ENCODE assay signal across 13 cellular contexts in genomic region chr1:193456883-193457282, GRCh38.
A peak's percentile ranks its signal among the peaks of the same experiment; 100 is the strongest.
DNase-seq lines count a peak whose midpoint lies in the region; ATAC-seq and TF ChIP-seq lines count a peak whose summit lies in the region.
"Had no signal": no experiment of that assay in that cellular context is flagged by ENCODE, and none has a peak within 500 bp of the region (broad histone marks: within the 10 kb centered on the region; RNA-seq: fewer than 3 reads in every experiment).

No MANE protein-coding gene starts in this region.

- no peaks in the 10 kb centered on the region for H3K36me3 ChIP-seq in uterus
- H3K36me3 ChIP-seq in ovary: no peaks in the 10 kb centered on the region
- H3K36me3 ChIP-seq: adrenal gland had no signal

- H3K4me3 ChIP-seq in uterus (no peak overlapping the region), ovary (no peak overlapping the region)
- H3K4me3 ChIP-seq: adrenal gland had no signal

- ATAC-seq in GM18858 (IDR thresholded peaks at IDR 0.05; ENCODE audit: unreplicated experiment): peak; percentile 72
- peak; percentile 56 for ATAC-seq in GM21619 (IDR thresholded peaks at IDR 0.05; ENCODE audit: unreplicated experiment)
- peak; percentile 61 for ATAC-seq in HG03439 (IDR thresholded peaks at IDR 0.05; ENCODE audit: unreplicated experiment)

- H3K9me3 ChIP-seq in uterus: no peaks in the 10 kb centered on the region
- no peaks in the 10 kb centered on the region for H3K9me3 ChIP-seq in ovary
- H3K9me3 ChIP-seq: adrenal gland had no signal

- intact Hi-C loops in uterus (cut with DNase I; ENCODE audit: low total_unique reads) (no loop called here), ovary (cut with DNase I) (no loop called here)

- H3K4me1 ChIP-seq in uterus (no peaks in the 10 kb centered on the region), ovary (ENCODE audit: insufficient read depth) (no peaks in the 10 kb centered on the region)
- H3K4me1 ChIP-seq: adrenal gland had no signal

- no peak for TF ChIP-seq POLR2A in uterus (IDR thresholded peaks at IDR 0.05)
- TF ChIP-seq POLR2A in ovary (IDR thresholded peaks at IDR 0.05): no peak

- no peak for DNase-seq in epithelial cell of prostate (ENCODE audit: low read depth, low spot score)
- DNase-seq in COLO668 (lab: John Stamatoyannopoulos, UW; ENCODE audit: unreplicated experiment): no peak
- DNase-seq in NCI-H446 (lab: John Stamatoyannopoulos, UW): no peak
- no peak for DNase-seq in uterus
- DNase-seq in ovary: no peak
- DNase-seq: H7, NCI-H2227 treated with DMSO at 0.1 percent for 48 hours, SHP77 treated with DMSO at 0.1 percent for 48 hours, substantia nigra had no signal

- WGBS in ovary, 3 donors: 84 to 94% (median 90%) methylated on average over 1 of the region's 1 CpG

- no peak for TF ChIP-seq EP300 in ovary (IDR thresholded peaks at IDR 0.05)

- TF ChIP-seq CTCF in uterus (IDR thresholded peaks at IDR 0.05) (no peak), ovary (IDR thresholded peaks at IDR 0.05) (no peak)

- H3K27ac ChIP-seq in epithelial cell of prostate (peak overlapping the region; percentile 6), uterus (no peak overlapping the region), ovary (no peak overlapping the region)
- H3K27ac ChIP-seq: adrenal gland had no signal

- H3K27me3 ChIP-seq in uterus: no peaks in the 10 kb centered on the region
- no peaks in the 10 kb centered on the region for H3K27me3 ChIP-seq in ovary
- H3K27me3 ChIP-seq: adrenal gland had no signal
